ENCODE assay signal across 22 cellular contexts in genomic region chr9:122031157-122031556, GRCh38.
"Had no signal": no experiment of that assay in that cellular context is flagged by ENCODE, and none has a peak within 500 bp of the region (broad histone marks: within the 10 kb centered on the region; RNA-seq: fewer than 3 reads in every experiment).

No MANE protein-coding gene starts in this region.

- H3K4me3 ChIP-seq: adrenal gland, heart right ventricle, transverse colon, uterus had no signal

- H3K27ac ChIP-seq: adrenal gland, epithelial cell of prostate, heart right ventricle, transverse colon had no signal

- FAIRE-seq: colon, frontal cortex, small intestine had no signal

- H3K27me3 ChIP-seq: adrenal gland, heart right ventricle, transverse colon, uterus had no signal

- DNase-seq: activated CD4-positive, alpha-beta T cell treated with anti-CD3 and anti-CD28 coated beads, Interleukin-2, amount 50 U/mL, for 4 hours; activated effector memory CD4-positive, alpha-beta T cell treated with anti-CD3 and anti-CD28 coated beads, Interleukin-2, amount 50 U/mL, for 16 hours; activated T-cell treated with anti-CD3 and anti-CD28 coated beads, Interleukin-2, amount 50 U/mL, for 72 hours; adrenal gland; central memory CD4-positive, alpha-beta T cell; endodermal cell; heart right ventricle; naive thymus-derived CD8-positive, alpha-beta T cell; occipital lobe; small intestine; stimulated activated CD4-positive, alpha-beta T cell treated with anti-CD3 and anti-CD28 coated beads, Interleukin-15, amount 100 ng/mL, for 24 hours; stimulated activated CD4-positive, alpha-beta T cell treated with anti-CD3 and anti-CD28 coated beads, Interleukin-2, amount 100 ng/mL, for 48 hours; SW 1271; T-helper 2 cell; transverse colon; uterus had no signal

- H3K36me3 ChIP-seq: adrenal gland, transverse colon, uterus had no signal

- H3K27me3 Mint-ChIP-seq: activated naive CD4-positive, alpha-beta T cell treated with anti-CD3 and anti-CD28 coated beads, Interleukin-2, amount 50 U/mL, for 24 hours; brain; naive thymus-derived CD8-positive, alpha-beta T cell; stimulated activated naive CD8-positive, alpha-beta T cell treated with anti-CD3 and anti-CD28 coated beads, Interleukin-15, Interleukin-2, amounts not matched to agents 100 ng/mL and 50 ng/mL, for 24 hours had no signal

- H3K4me1 Mint-ChIP-seq: activated naive CD4-positive, alpha-beta T cell treated with anti-CD3 and anti-CD28 coated beads, Interleukin-2, amount 50 U/mL, for 24 hours; naive thymus-derived CD8-positive, alpha-beta T cell had no signal

- H3K4me1 ChIP-seq: heart right ventricle, transverse colon, uterus had no signal

- H3K9me3 ChIP-seq: adrenal gland, transverse colon, uterus had no signal

- ATAC-seq: activated T-cell treated with anti-CD3 and anti-CD28 coated beads, Interleukin-2, amount 50 U/mL, for 72 hours; heart right ventricle; naive thymus-derived CD8-positive, alpha-beta T cell had no signal

- H3K4me3 Mint-ChIP-seq: activated naive CD4-positive, alpha-beta T cell treated with anti-CD3 and anti-CD28 coated beads, Interleukin-2, amount 50 U/mL, for 24 hours; activated T-cell treated with anti-CD3 and anti-CD28 coated beads, Interleukin-2, amount 50 U/mL, for 72 hours; brain; endodermal cell; naive thymus-derived CD8-positive, alpha-beta T cell; stimulated activated naive CD8-positive, alpha-beta T cell treated with anti-CD3 and anti-CD28 coated beads, Interleukin-15, Interleukin-2, amounts not matched to agents 100 ng/mL and 50 ng/mL, for 24 hours had no signal

- H3K9me3 Mint-ChIP-seq: activated T-cell treated with anti-CD3 and anti-CD28 coated beads, Interleukin-2, amount 50 U/mL, for 72 hours; endodermal cell; stimulated activated naive CD8-positive, alpha-beta T cell treated with anti-CD3 and anti-CD28 coated beads, Interleukin-15, Interleukin-2, amounts not matched to agents 100 ng/mL and 50 ng/mL, for 24 hours had no signal

- H3K27ac Mint-ChIP-seq: activated naive CD4-positive, alpha-beta T cell treated with anti-CD3 and anti-CD28 coated beads, Interleukin-2, amount 50 U/mL, for 24 hours; activated T-cell treated with anti-CD3 and anti-CD28 coated beads, Interleukin-2, amount 50 U/mL, for 72 hours; brain; endodermal cell; naive thymus-derived CD8-positive, alpha-beta T cell; stimulated activated naive CD8-positive, alpha-beta T cell treated with anti-CD3 and anti-CD28 coated beads, Interleukin-15, Interleukin-2, amounts not matched to agents 100 ng/mL and 50 ng/mL, for 24 hours had no signal
